10 cellular contexts compared by ENCODE assay signal in genomic region chr19:2240881-2241760, GRCh38. TPM values are rescaled to one million over a fixed set of nuclear protein-coding genes. Genes with fewer than 3 reads are reported as not detected.
DNase-seq lines count a peak whose midpoint lies in the region; ATAC-seq and TF ChIP-seq lines count a peak whose summit lies in the region.
"Had no signal": no experiment of that assay in that cellular context is flagged by ENCODE, and none has a peak within 500 bp of the region (broad histone marks: within the 10 kb centered on the region; RNA-seq: fewer than 3 reads in every experiment).

No MANE protein-coding gene starts in this region.

- peak overlapping the region; percentile 92 to 100 (median 96) for H3K4me3 Mint-ChIP-seq in CD4-positive, CD25-positive, alpha-beta regulatory T cell

- H2BK5ac ChIP-seq in neuronal stem cell (ENCODE audit: low read length): peak overlapping the region; percentile 14

- peak overlapping the region; percentile 65 for H3K9ac ChIP-seq in neuronal stem cell (ENCODE audit: low read depth, low read length, poor library complexity)
- H3K9ac ChIP-seq: parathyroid adenoma had no signal

- H3K9me3 ChIP-seq in CD4-positive, CD25-positive, alpha-beta regulatory T cell (ENCODE audit: control insufficient read depth in 2 of 2, low read length in 2 of 2): no peaks in the 10 kb centered on the region
- H3K9me3 ChIP-seq in Peyer's patch (no peaks in the 10 kb centered on the region), neuronal stem cell (replicated peaks in 1 of 2; ENCODE audit: control insufficient read depth in 2 of 2, insufficient read depth in 1 of 2, low read depth in 1 of 2, low read length in 2 of 2) (no peaks in the 10 kb centered on the region)

- H3K18ac ChIP-seq in neuronal stem cell (ENCODE audit: low read length): no peak overlapping the region

- peaks cover 15 to 67% (median 46%) of the 10 kb centered on the region in 4 donors for H3K4me1 Mint-ChIP-seq in CD4-positive, CD25-positive, alpha-beta regulatory T cell

- H2AK5ac ChIP-seq in neuronal stem cell (ENCODE audit: low read depth, low read length): peak overlapping the region; percentile 1

- peaks cover 36% of the 10 kb centered on the region for H3K36me3 ChIP-seq in CD4-positive, CD25-positive, alpha-beta regulatory T cell (ENCODE audit: control insufficient read depth, insufficient read depth, low read length)
- H3K36me3 ChIP-seq in Peyer's patch (peaks cover 0 to 29% (median 0%) of the 10 kb centered on the region in 3 donors), neuronal stem cell (replicated peaks in 1 of 2; ENCODE audit: control insufficient read depth in 2 of 2, insufficient read depth in 2 of 2, low read length in 2 of 2) (peaks cover 35 to 79% of the 10 kb centered on the region in 2 donors)

- TF ChIP-seq CTCF in Peyer's patch (IDR thresholded peaks at IDR 0.05) (peak in 1 of 6 experiments; percentile 2), epithelial cell of esophagus (IDR thresholded peaks at IDR 0.05; ENCODE audit: insufficient read depth, low read depth, low read length, missing control alignments) (no peak)

- DNase-seq in CD4-positive, CD25-positive, alpha-beta regulatory T cell: no peak
- DNase-seq in Peyer's patch (no peak), epithelial cell of esophagus (ENCODE audit: low read depth) (peak; percentile 39), neuronal stem cell (ENCODE audit: low spot score) (no peak), NCI-H510A (lab: John Stamatoyannopoulos, UW) (no peak), NCI-H526 (lab: John Stamatoyannopoulos, UW) (no peak), dedifferentiated amniotic fluid mesenchymal stem cell (ENCODE audit: extremely low spot score) (no peak)
- DNase-seq: cerebellar nuclear complex had no signal

- H3K4me2 ChIP-seq in neuronal stem cell (ENCODE audit: insufficient read depth, low read length, poor library complexity, severe bottlenecking): no peak overlapping the region

- H2BK120ac ChIP-seq in neuronal stem cell (ENCODE audit: low read depth, low read length): no peak overlapping the region

- ATAC-seq in CD4-positive, CD25-positive, alpha-beta regulatory T cell (ENCODE audit: low read depth in 2 of 2): no peak
- ATAC-seq in GM18511 (IDR thresholded peaks at IDR 0.05; ENCODE audit: unreplicated experiment): no peak

- H3K4me3 ChIP-seq in CD4-positive, CD25-positive, alpha-beta regulatory T cell (ENCODE audit: low read depth, low read length): peak overlapping the region; percentile 84
- peak overlapping the region in 2 of 4 donors; percentile 3 to 33 for H3K4me3 ChIP-seq in Peyer's patch
- peak overlapping the region; percentile 43 for H3K4me3 ChIP-seq in epithelial cell of esophagus (ENCODE audit: low read length)
- peak overlapping the region in 1 of 2 donors; percentile 60 for H3K4me3 ChIP-seq in neuronal stem cell (ENCODE audit: low read length in 2 of 2)

- no peaks in the 10 kb centered on the region for H3K9me3 Mint-ChIP-seq in CD4-positive, CD25-positive, alpha-beta regulatory T cell

- TF ChIP-seq POLR2A in Peyer's patch (IDR thresholded peaks at IDR 0.05): no peak

- WGBS in neuronal stem cell (ENCODE audit: extremely low coverage in 2 of 2, insufficient read length in 2 of 2, insufficient replicate concordance in 1 of 2), 2 donors: no CpG with 5 or more reads among the region's 41 CpGs

- H2BK12ac ChIP-seq in neuronal stem cell (ENCODE audit: low read length): no peak overlapping the region

- H3K27ac Mint-ChIP-seq in CD4-positive, CD25-positive, alpha-beta regulatory T cell: peak overlapping the region; percentile 55 to 99 (median 89)

- H3K4me1 ChIP-seq in CD4-positive, CD25-positive, alpha-beta regulatory T cell (ENCODE audit: control insufficient read depth, insufficient read depth, low read length, poor library complexity, severe bottlenecking): peaks cover 67% of the 10 kb centered on the region
- peaks cover 18 to 69% (median 38%) of the 10 kb centered on the region in 4 donors for H3K4me1 ChIP-seq in Peyer's patch
- peaks cover 23 to 30% of the 10 kb centered on the region in 2 donors for H3K4me1 ChIP-seq in neuronal stem cell (ENCODE audit: control insufficient read depth in 2 of 2, insufficient read depth in 1 of 2, low read depth in 1 of 2, low read length in 2 of 2)

- H3K36me3 Mint-ChIP-seq in CD4-positive, CD25-positive, alpha-beta regulatory T cell: peaks cover 16% of the 10 kb centered on the region

- no peak overlapping the region for H4K8ac ChIP-seq in neuronal stem cell (ENCODE audit: low read depth, low read length)

- H3K79me1 ChIP-seq in neuronal stem cell (ENCODE audit: low read depth, low read length): peaks cover 43% of the 10 kb centered on the region

- peak overlapping the region; percentile 20 for H3K23ac ChIP-seq in neuronal stem cell (ENCODE audit: low read depth, low read length, poor library complexity)

- H3K27me3 Mint-ChIP-seq in CD4-positive, CD25-positive, alpha-beta regulatory T cell: peaks cover 13% of the 10 kb centered on the region

- no peak overlapping the region for H4K91ac ChIP-seq in neuronal stem cell (ENCODE audit: low read depth, low read length, poor library complexity)

- H3K4ac ChIP-seq in neuronal stem cell (ENCODE audit: low read length): no peak overlapping the region

- no peaks in the 10 kb centered on the region for H3K27me3 ChIP-seq in CD4-positive, CD25-positive, alpha-beta regulatory T cell (ENCODE audit: control insufficient read depth, insufficient read depth, low read length)
- H3K27me3 ChIP-seq in Peyer's patch: no peaks in the 10 kb centered on the region
- no peaks in the 10 kb centered on the region for H3K27me3 ChIP-seq in neuronal stem cell (ENCODE audit: control insufficient read depth in 3 of 3, insufficient read depth in 3 of 3, low read depth in 1 of 3, low read length in 3 of 3)

- no peak overlapping the region for H2AFZ ChIP-seq in neuronal stem cell (ENCODE audit: low read length)
- H2AFZ ChIP-seq: parathyroid adenoma had no signal

- H3K27ac ChIP-seq in CD4-positive, CD25-positive, alpha-beta regulatory T cell (ENCODE audit: insufficient read depth, low read length, poor library complexity, severe bottlenecking): peak overlapping the region; percentile 99
- H3K27ac ChIP-seq in Peyer's patch: peak overlapping the region; percentile 8 to 74 (median 72)
- no peak overlapping the region for H3K27ac ChIP-seq in neuronal stem cell (replicated peaks; ENCODE audit: low read length)
- H3K27ac ChIP-seq: parathyroid adenoma had no signal

- H2BK15ac ChIP-seq in neuronal stem cell (ENCODE audit: low read length): no peak overlapping the region

- H3K14ac ChIP-seq in neuronal stem cell (ENCODE audit: low read length): no peak overlapping the region

RNA-seq across cellular contexts. Expression of gene SF3A2, which starts 4.5 kb away (rescaled TPM):
- total RNA-seq in CD4-positive, CD25-positive, alpha-beta regulatory T cell: 146 TPM
- 10 to 100 TPM; 13.5 to 26.0 (median 20.0) TPM for polyA plus RNA-seq in CD4-positive, CD25-positive, alpha-beta regulatory T cell
- 100 to 1,000 TPM in 1 of 4 donors, 10 to 100 TPM in 3; 38.7 to 133 (median 72.3) TPM for total RNA-seq in Peyer's patch
- 117 TPM for polyA plus RNA-seq in neuronal stem cell (2013, experiment 1 of 2)
- polyA plus RNA-seq in neuronal stem cell (2013, experiment 2 of 2): 115 TPM

RNA-seq across cellular contexts. Expression of gene PLEKHJ1, which starts 5.0 kb away (rescaled TPM):
- 50.3 TPM for total RNA-seq in CD4-positive, CD25-positive, alpha-beta regulatory T cell
- polyA plus RNA-seq in CD4-positive, CD25-positive, alpha-beta regulatory T cell: 100 to 1,000 TPM in 3 of 4 donors, 10 to 100 TPM in 1; 97.7 to 121 (median 108) TPM
- 100 to 1,000 TPM; 156 to 298 (median 227) TPM for total RNA-seq in Peyer's patch
- polyA plus RNA-seq in neuronal stem cell (2013, experiment 1 of 2): 94.6 TPM
- 92.1 TPM for polyA plus RNA-seq in neuronal stem cell (2013, experiment 2 of 2)

RNA-seq across cellular contexts. Expression of gene AMH, which starts 8.0 kb away (rescaled TPM):
- total RNA-seq in CD4-positive, CD25-positive, alpha-beta regulatory T cell: 3.5 TPM
- not detected for polyA plus RNA-seq in CD4-positive, CD25-positive, alpha-beta regulatory T cell
- 1 to 10 TPM in 2 of 4 donors, under 1 TPM in 1, not detected in 1; 0.95 to 4.7 (median 1.6) TPM for total RNA-seq in Peyer's patch
- 10.1 TPM for polyA plus RNA-seq in neuronal stem cell (2013, experiment 1 of 2)
- 9.2 TPM for polyA plus RNA-seq in neuronal stem cell (2013, experiment 2 of 2)

RNA-seq across cellular contexts. Expression of gene JSRP1, which starts 15.1 kb away (rescaled TPM):
- 0.99 TPM for total RNA-seq in CD4-positive, CD25-positive, alpha-beta regulatory T cell
- 1 to 10 TPM in 3 of 4 donors, under 1 TPM in 1; 0.89 to 2.4 (median 1.8) TPM for polyA plus RNA-seq in CD4-positive, CD25-positive, alpha-beta regulatory T cell
- total RNA-seq in Peyer's patch: not detected
- polyA plus RNA-seq in neuronal stem cell (2013, experiment 1 of 2): 0.22 TPM
- 0.15 TPM for polyA plus RNA-seq in neuronal stem cell (2013, experiment 2 of 2)

RNA-seq across cellular contexts. Expression of gene PEAK3, which starts 40.9 kb away (rescaled TPM):
- total RNA-seq in CD4-positive, CD25-positive, alpha-beta regulatory T cell: not detected
- polyA plus RNA-seq in CD4-positive, CD25-positive, alpha-beta regulatory T cell: under 1 TPM; 0.10 to 0.32 (median 0.15) TPM
- total RNA-seq in Peyer's patch: 1 to 10 TPM; 1.2 to 5.8 (median 2.6) TPM
- not detected for polyA plus RNA-seq in neuronal stem cell (2013, experiment 1 of 2)
- not detected for polyA plus RNA-seq in neuronal stem cell (2013, experiment 2 of 2)
